1 cellular context compared by ENCODE assay signal in genomic region chr13:99606322-99607089, GRCh38.
TF ChIP-seq lines count a peak whose summit lies in the region.

Gene CLYBL (plus strand): TSS chr13:99606690.

TF ChIP-seq in HepG2, 621 proteins besides CTCF, POLR2A, EP300 and RAD21 (continued from another document and continues in another):
- TF ChIP-seq BCLAF1 (IDR thresholded peaks at IDR 0.05) (no peak), NFRKB (IDR thresholded peaks at IDR 0.05) (no peak; the same call in 1 of the 2 replicates), CCAR2 (optimal IDR thresholded peaks at IDR 0.05; ENCODE audit: low read depth, low read length) (no peak), SP140L (CRISPR knock-in tag; IDR thresholded peaks at IDR 0.05; ENCODE audit: borderline replicate concordance) (no peak), ZBTB43 (CRISPR knock-in tag; conservative IDR thresholded peaks at IDR 0.05) (0 out of 2 replicates have a peak, but pooled peaks have one; percentile 42), ZNF782 (CRISPR knock-in tag; IDR thresholded peaks at IDR 0.05; ENCODE audit: borderline replicate concordance) (no peak), U2AF2 (IDR thresholded peaks at IDR 0.05; ENCODE audit: low read depth, low read length) (no peak), ZNF790 (CRISPR knock-in tag; IDR thresholded peaks at IDR 0.05; ENCODE audit: borderline replicate concordance) (peak; percentile 79; the same call in 1 of the 2 replicates), ZNF441 (CRISPR knock-in tag; IDR thresholded peaks at IDR 0.05; ENCODE audit: borderline replicate concordance) (no peak), ZNF598 (CRISPR knock-in tag; IDR thresholded peaks at IDR 0.05; ENCODE audit: borderline replicate concordance) (0 out of 2 replicates have a peak, but pooled peaks have one; percentile 28), AKNA (CRISPR knock-in tag; IDR thresholded peaks at IDR 0.05; ENCODE audit: borderline replicate concordance) (no peak), NR3C1 (CRISPR knock-in tag; IDR thresholded peaks at IDR 0.05) (no peak), MLXIP (CRISPR knock-in tag; IDR thresholded peaks at IDR 0.05; ENCODE audit: borderline replicate concordance) (peak; percentile 27; the same call in 1 of the 2 replicates), HOXA7 (CRISPR knock-in tag; IDR thresholded peaks at IDR 0.05) (no peak), BHLHE40 (IDR thresholded peaks at IDR 0.05; ENCODE audit: low read length) (no peak), ZNF543 (CRISPR knock-in tag; IDR thresholded peaks at IDR 0.05) (peak; percentile 73), ZBTB21 (CRISPR knock-in tag; IDR thresholded peaks at IDR 0.05) (no peak), ELF3 (CRISPR knock-in tag; IDR thresholded peaks at IDR 0.05) (peak; percentile 52; the same call in 1 of the 2 replicates), ETV6 (CRISPR knock-in tag; conservative IDR thresholded peaks at IDR 0.05) (no peak), ZBTB38 (CRISPR knock-in tag; IDR thresholded peaks at IDR 0.05) (no peak; the same call in 1 of the 2 replicates), ZNF318 (CRISPR knock-in tag; IDR thresholded peaks at IDR 0.05) (no peak), CEBPG (CRISPR knock-in tag; IDR thresholded peaks at IDR 0.05) (no peak)
- TF ChIP-seq, protein P1, sequence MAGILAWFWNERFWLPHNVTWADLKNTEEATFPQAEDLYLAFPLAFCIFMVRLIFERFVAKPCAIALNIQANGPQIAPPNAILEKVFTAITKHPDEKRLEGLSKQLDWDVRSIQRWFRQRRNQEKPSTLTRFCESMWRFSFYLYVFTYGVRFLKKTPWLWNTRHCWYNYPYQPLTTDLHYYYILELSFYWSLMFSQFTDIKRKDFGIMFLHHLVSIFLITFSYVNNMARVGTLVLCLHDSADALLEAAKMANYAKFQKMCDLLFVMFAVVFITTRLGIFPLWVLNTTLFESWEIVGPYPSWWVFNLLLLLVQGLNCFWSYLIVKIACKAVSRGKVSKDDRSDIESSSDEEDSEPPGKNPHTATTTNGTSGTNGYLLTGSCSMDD (CRISPR knock-in tag; IDR thresholded peaks at IDR 0.05) = no peak
- TF ChIP-seq, protein P2, sequence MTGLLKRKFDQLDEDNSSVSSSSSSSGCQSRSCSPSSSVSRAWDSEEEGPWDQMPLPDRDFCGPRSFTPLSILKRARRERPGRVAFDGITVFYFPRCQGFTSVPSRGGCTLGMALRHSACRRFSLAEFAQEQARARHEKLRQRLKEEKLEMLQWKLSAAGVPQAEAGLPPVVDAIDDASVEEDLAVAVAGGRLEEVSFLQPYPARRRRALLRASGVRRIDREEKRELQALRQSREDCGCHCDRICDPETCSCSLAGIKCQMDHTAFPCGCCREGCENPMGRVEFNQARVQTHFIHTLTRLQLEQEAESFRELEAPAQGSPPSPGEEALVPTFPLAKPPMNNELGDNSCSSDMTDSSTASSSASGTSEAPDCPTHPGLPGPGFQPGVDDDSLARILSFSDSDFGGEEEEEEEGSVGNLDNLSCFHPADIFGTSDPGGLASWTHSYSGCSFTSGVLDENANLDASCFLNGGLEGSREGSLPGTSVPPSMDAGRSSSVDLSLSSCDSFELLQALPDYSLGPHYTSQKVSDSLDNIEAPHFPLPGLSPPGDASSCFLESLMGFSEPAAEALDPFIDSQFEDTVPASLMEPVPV (CRISPR knock-in tag; IDR thresholded peaks at IDR 0.05) = no peak; the same call in 1 of the 2 replicates
